Comparison of ENCODE assay signal across 7 cellular contexts in the genomic region with DNA sequence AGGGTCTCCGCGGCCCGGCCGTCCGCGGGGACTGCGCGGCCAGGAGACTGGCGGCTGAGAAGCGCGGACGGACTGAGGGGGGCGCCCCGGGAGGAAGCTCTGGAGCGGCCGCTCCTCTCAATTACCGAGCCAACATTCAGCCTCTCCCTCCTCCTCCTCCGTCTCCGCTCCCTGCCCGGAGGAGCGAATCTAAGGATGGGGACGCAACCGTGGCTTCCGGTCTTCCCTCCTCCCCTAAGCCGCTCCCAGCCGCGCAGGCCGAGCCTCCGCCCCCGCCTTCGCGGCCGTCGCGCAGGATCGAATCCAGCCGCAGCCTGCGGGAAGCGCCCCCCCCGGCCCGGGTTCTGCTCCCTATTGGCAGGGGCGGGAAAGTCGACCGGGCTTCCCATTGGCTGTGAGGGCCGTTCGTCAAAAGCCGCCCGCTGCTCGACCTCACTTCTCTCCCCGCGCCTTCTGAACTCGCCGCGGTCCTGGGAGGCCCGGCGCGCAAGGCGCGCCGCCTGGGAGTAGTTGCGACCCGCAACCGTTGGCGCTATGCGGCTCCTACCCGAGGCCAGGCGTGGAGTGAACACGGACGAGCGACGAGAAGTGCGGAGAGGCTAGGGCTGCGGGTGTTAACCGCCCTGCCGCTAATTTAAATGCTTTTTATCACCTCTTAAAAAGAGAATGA. TPM values are rescaled to one million over a fixed set of nuclear protein-coding genes. Genes with fewer than 3 reads are reported as not detected.
A peak's percentile ranks its signal among the peaks of the same experiment; 100 is the strongest.
DNase-seq lines count a peak whose midpoint lies in the region; ATAC-seq and TF ChIP-seq lines count a peak whose summit lies in the region.

HNRNPLL (minus strand) TSS at position 197 of the 670 bp plus-strand sequence. CDS start 302 bp downstream, outside the sequence.

- H3K9me3 Mint-ChIP-seq in brain = no peaks in the 10 kb centered on the region

- no peak for TF ChIP-seq CTCF in brain (conservative IDR thresholded peaks at IDR 0.05)

- H3K4me1 Mint-ChIP-seq in brain = peaks cover 41% of the 10 kb centered on the region

- intact Hi-C loops in sciatic nerve (cut with DNase I) = no loop called here

- no peaks in the 10 kb centered on the region for H3K27me3 Mint-ChIP-seq in brain

- DNase-seq in NCI-H2107 treated with DMSO at 0.1 percent for 48 hours (lab: John Stamatoyannopoulos, UW; ENCODE audit: unreplicated experiment) (peak; percentile 87), UCSD-AML1 (lab: John Stamatoyannopoulos, UW; ENCODE audit: unreplicated experiment) (peak; percentile 99), iPS DF 19.7 (ENCODE audit: low read depth, low spot score) (peak; percentile 84), sciatic nerve (ENCODE audit: low spot score) (peak; percentile 99)

- H3K27ac Mint-ChIP-seq in brain = peak within 1 kb of the TSS; percentile 98 to 99 (median 98)

- ATAC-seq in GM18511 (IDR thresholded peaks at IDR 0.05; ENCODE audit: unreplicated experiment) = peak; percentile 74
- ATAC-seq in HG03045 (IDR thresholded peaks at IDR 0.05; ENCODE audit: unreplicated experiment) = peak; percentile 88
- ATAC-seq in sciatic nerve = peak; percentile 97

- no peaks in the 10 kb centered on the region for H3K36me3 Mint-ChIP-seq in brain

- peak within 1 kb of the TSS; percentile 88 to 98 (median 93) for H3K4me3 Mint-ChIP-seq in brain

RNA-seq across cellular contexts. Expression of gene HNRNPLL, which starts in this region (rescaled TPM):
- 33.3 TPM for polyA plus RNA-seq in brain (ENCODE audit: insufficient read depth, low read depth, low replicate concordance)
- 50.2 TPM for total RNA-seq in sciatic nerve

Comparison
In these comparisons a context has a peak if more than half of its experiments do, and no peak if none do; other contexts are left out.
1. Peak in every context shown above with its lines: DNase-seq and ATAC-seq.